Comparison of ENCODE assay signal across 30 cellular contexts in the genomic region with DNA sequence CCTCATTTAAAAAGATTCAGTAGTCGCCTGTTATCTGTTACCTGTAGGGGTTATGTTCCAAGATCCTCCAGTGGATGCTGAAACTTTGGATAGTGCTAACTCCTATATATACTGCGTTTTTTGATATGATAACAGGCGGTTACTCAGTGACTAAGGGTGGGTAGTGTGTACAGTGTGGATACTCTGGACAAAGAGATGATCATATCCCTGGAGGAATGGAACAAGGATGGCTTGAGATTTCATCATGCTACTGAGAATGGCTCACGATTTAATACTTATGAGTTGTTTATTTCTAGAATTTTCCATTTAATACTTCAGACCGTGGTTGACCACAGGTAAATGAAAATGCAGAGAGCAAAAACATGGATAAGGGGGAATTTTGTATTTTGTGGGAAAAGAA. TPM values are rescaled to one million over a fixed set of nuclear protein-coding genes. Genes with fewer than 3 reads are reported as not detected.
"Had no signal": no experiment of that assay in that cellular context is flagged by ENCODE, and none has a peak within 500 bp of the region (broad histone marks: within the 10 kb centered on the region; RNA-seq: fewer than 3 reads in every experiment).

No MANE protein-coding gene starts in this region.

- H3K36me3 ChIP-seq: adrenal gland, colonic mucosa, esophagus squamous epithelium had no signal

- ATAC-seq: activated T-cell treated with anti-CD3 and anti-CD28 coated beads, Interleukin-2, amount 50 U/mL, for 72 hours; body of pancreas; T-helper 17 cell had no signal

- DNase-seq: activated CD4-positive, alpha-beta memory T cell treated with anti-CD3 and anti-CD28 coated beads, Interleukin-2, amount 10 ng/mL, durations not matched to agents 7 days and 5 days; activated CD4-positive, alpha-beta T cell treated with anti-CD3 and anti-CD28 coated beads for 1 hour; activated CD4-positive, alpha-beta T cell treated with anti-CD3 and anti-CD28 coated beads for 4 hours; activated CD4-positive, alpha-beta T cell treated with anti-CD3 and anti-CD28 coated beads, Interleukin-2, amount 10 ng/mL, durations not matched to agents 7 days and 5 days; activated CD4-positive, alpha-beta T cell treated with anti-CD3 and anti-CD28 coated beads, Interleukin-2, amount 50 U/mL, for 4 hours; activated CD8-positive, alpha-beta memory T cell treated with anti-CD3 and anti-CD28 coated beads, Interleukin-2, amount 50 U/mL, for 48 hours; activated effector memory CD4-positive, alpha-beta T cell treated with Interleukin-2 at 50 U/mL for 16 hours; activated gamma-delta T cell treated with Interleukin-2 at 50 U/mL for 16 hours; activated naive CD4-positive, alpha-beta T cell treated with anti-CD3 and anti-CD28 coated beads, Interleukin-2, amount 50 U/mL, for 16 hours; activated naive CD4-positive, alpha-beta T cell treated with Interleukin-2 at 50 U/mL for 16 hours; activated T-cell treated with anti-CD3 and anti-CD28 coated beads for 4 hours; activated T-cell treated with anti-CD3 and anti-CD28 coated beads, Interleukin-2, amount 50 U/mL, for 24 hours; activated T-cell treated with anti-CD3 and anti-CD28 coated beads, Interleukin-2, amount 50 U/mL, for 72 hours; adrenal gland; amygdala; aorta; body of pancreas; central memory CD4-positive, alpha-beta T cell; cerebellar nuclear complex; colonic mucosa; effector CD8-positive, alpha-beta T cell; esophagus squamous epithelium; foreskin melanocyte; head of caudate nucleus; T-helper 1 cell; T-helper 17 cell; T1000 had no signal

- H3K27ac ChIP-seq: adrenal gland, body of pancreas, colonic mucosa, epithelial cell of prostate, esophagus squamous epithelium had no signal

- FAIRE-seq: endometrium had no signal

- H3K4me1 ChIP-seq: adrenal gland, body of pancreas, colonic mucosa, esophagus squamous epithelium had no signal

- H3K9me3 ChIP-seq: adrenal gland, body of pancreas, colonic mucosa, esophagus squamous epithelium had no signal

- H3K27me3 ChIP-seq: adrenal gland, body of pancreas, colonic mucosa, esophagus squamous epithelium had no signal

- H3K4me3 ChIP-seq: adrenal gland, body of pancreas, colonic mucosa, esophagus squamous epithelium had no signal

RNA-seq across cellular contexts. Expression of gene FAM47E, which starts 21.5 kb away (rescaled TPM):
- total RNA-seq: activated CD4-positive, alpha-beta memory T cell treated with anti-CD3 and anti-CD28 coated beads, Interleukin-2, amount 10 ng/mL, durations not matched to agents 7 days and 5 days; activated T-cell treated with anti-CD3 and anti-CD28 coated beads, Interleukin-2, amount 50 U/mL, for 72 hours had no signal
- polyA plus RNA-seq: endothelial cell of umbilical vein had no signal
